ENCODE assay signal across 8 cellular contexts in genomic region chr18:63979409-63979908, GRCh38. TPM values are rescaled to one million over a fixed set of nuclear protein-coding genes. Genes with fewer than 3 reads are reported as not detected.
A peak's percentile ranks its signal among the peaks of the same experiment; 100 is the strongest.
DNase-seq lines count a peak whose midpoint lies in the region; ATAC-seq and TF ChIP-seq lines count a peak whose summit lies in the region.

No MANE protein-coding gene starts in this region.

- H3K9me3 Mint-ChIP-seq in chondrocyte (ENCODE audit: low read depth), result no peaks in the 10 kb centered on the region

- H3K4me3 ChIP-seq in HAP-1 (no peak overlapping the region), MG63 (peak overlapping the region; percentile 17)

- H3K27ac Mint-ChIP-seq in chondrocyte (ENCODE audit: unreplicated experiment), result peak overlapping the region; percentile 78

- H3K4me1 ChIP-seq in HAP-1, result peaks cover 2% of the 10 kb centered on the region; the same call in 1 of the 2 replicates

- no peaks in the 10 kb centered on the region for H3K27me3 ChIP-seq in HAP-1 (ENCODE audit: low read depth)
- no peaks in the 10 kb centered on the region for H3K27me3 ChIP-seq in MG63

- peak; percentile 87 for ATAC-seq in left lobe of liver
- peak; percentile 45 for ATAC-seq in stimulated activated naive CD8-positive, alpha-beta T cell treated with anti-CD3 and anti-CD28 coated beads, Interleukin-15, Interleukin-2, amounts not matched to agents 100 U/mL and 50 U/mL, for 24 hours

- H3K36me3 Mint-ChIP-seq in chondrocyte (ENCODE audit: low read depth), result peaks cover 17% of the 10 kb centered on the region

- H3K27me3 Mint-ChIP-seq in chondrocyte (ENCODE audit: low read depth), result no peaks in the 10 kb centered on the region

- H3K36me3 ChIP-seq in HAP-1 (replicated peaks) (no peaks in the 10 kb centered on the region), MG63 (no peaks in the 10 kb centered on the region)

- peaks cover 28% of the 10 kb centered on the region for H3K4me1 Mint-ChIP-seq in chondrocyte (ENCODE audit: low read depth)

- no peaks in the 10 kb centered on the region for H3K9me3 ChIP-seq in HAP-1
- H3K9me3 ChIP-seq in MG63, result no peaks in the 10 kb centered on the region

- H3K4me3 Mint-ChIP-seq in chondrocyte (ENCODE audit: unreplicated experiment), result peak overlapping the region; percentile 64

- DNase-seq in activated gamma-delta T cell treated with Interleukin-2 at 50 U/mL for 16 hours, result peak; percentile 38
- DNase-seq in activated gamma-delta T cell (lab: John Stamatoyannopoulos, UW), result no peak
- DNase-seq in HAP-1 (ENCODE audit: low spot score in 2 of 2), result peak; percentile 47 to 68
- DNase-seq in MG63, result peak; percentile 28
- peak; percentile 67 for DNase-seq in SKM-1 treated with dmso at 0.1 percent for 144 hours (lab: John Stamatoyannopoulos, UW; ENCODE audit: unreplicated experiment)
- no peak for DNase-seq in chondrocyte (ENCODE audit: low spot score)
- DNase-seq in left lobe of liver (ENCODE audit: low spot score), result no peak
- peak; percentile 32 for DNase-seq in stimulated activated naive CD8-positive, alpha-beta T cell treated with anti-CD3 and anti-CD28 coated beads, Interleukin-15, Interleukin-2, amounts not matched to agents 100 U/mL and 50 U/mL, for 24 hours

- peak; percentile 97 for TF ChIP-seq CTCF in chondrocyte (IDR thresholded peaks at IDR 0.05)

- in situ Hi-C loops in HAP-1 (cut with MboI; ENCODE audit: low sequenced_read_pairs), result no loop called here

RNA-seq across cellular contexts. Expression of gene SERPINB8, which starts 9.6 kb away (rescaled TPM):
- 2.8 and 3.9 TPM in 2 replicates for total RNA-seq in MG63 (2014; rRNA removed; shearing (Covaris generic); ENCODE audit: low replicate concordance)
- total RNA-seq in chondrocyte (10.2 to 13.6 TPM (median 12.0 TPM) in 3 replicates), left lobe of liver (4.0 TPM)

RNA-seq across cellular contexts. Expression of gene HMSD, which starts 30.4 kb away (rescaled TPM):
- not detected in 2 replicates for total RNA-seq in MG63 (2014; rRNA removed; shearing (Covaris generic); ENCODE audit: low replicate concordance)
- total RNA-seq in chondrocyte (not detected in 3 replicates), left lobe of liver (0.23 TPM)

Comparison
In these comparisons a context has a peak if more than half of its experiments do, and no peak if none do; other contexts are left out.
1. DNase-seq: peak in activated gamma-delta T cell treated with Interleukin-2 at 50 U/mL for 16 hours (single experiment), HAP-1 (2 of 2), MG63 (single experiment), SKM-1 treated with dmso at 0.1 percent for 144 hours (single experiment) and stimulated activated naive CD8-positive, alpha-beta T cell treated with anti-CD3 and anti-CD28 coated beads, Interleukin-15, Interleukin-2, amounts not matched to agents 100 U/mL and 50 U/mL, for 24 hours (single experiment); none in activated gamma-delta T cell (single experiment), chondrocyte (single experiment) and left lobe of liver (single experiment).